8 cellular contexts compared by ENCODE assay signal in the genomic region with DNA sequence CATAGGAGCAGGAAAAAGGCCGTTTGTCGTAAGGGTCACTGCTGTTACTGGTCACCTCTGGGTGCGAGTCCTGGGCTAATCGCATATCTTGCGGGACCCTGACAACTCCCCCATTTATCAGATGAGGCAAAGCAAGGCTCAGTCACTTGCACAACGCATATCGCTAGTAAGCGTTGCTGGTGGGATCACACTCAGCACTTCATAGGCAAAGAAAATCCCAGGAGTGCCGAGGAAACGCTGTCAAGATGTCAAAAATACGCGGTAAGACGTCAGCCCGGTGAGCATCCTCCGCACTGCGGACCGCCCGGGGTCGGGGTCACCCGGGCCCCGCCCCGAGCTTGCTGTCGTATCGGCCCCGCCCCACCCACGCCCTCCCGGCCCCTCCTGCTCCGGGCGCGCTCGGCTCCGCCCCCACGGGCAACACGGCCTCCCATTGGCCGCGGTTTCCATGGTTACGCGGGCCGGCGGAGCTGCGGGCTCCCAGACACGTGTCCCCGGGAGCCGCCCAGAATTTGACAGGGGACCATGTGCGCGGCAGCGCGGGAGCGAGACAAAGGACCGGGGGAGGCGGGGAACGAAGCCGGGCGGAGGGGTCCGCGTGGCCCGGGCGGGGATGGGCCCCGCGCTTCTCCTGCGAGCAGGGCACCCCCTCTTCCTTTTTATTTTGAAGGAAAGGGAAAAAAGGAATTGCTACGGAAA.
DNase-seq lines count a peak whose midpoint lies in the region; ATAC-seq and TF ChIP-seq lines count a peak whose summit lies in the region.

No MANE protein-coding gene starts in this region.

- DNase-seq in 8988T (peak; percentile 66), GM19238 (ENCODE audit: insufficient read length, low spot score) (peak; percentile 80), NCI-H774 (lab: John Stamatoyannopoulos, UW) (peak; percentile 80), epithelial cell of proximal tubule (ENCODE audit: low read depth) (no peak), mucosa of descending colon (peak; percentile 76 to 91 (median 86))
- peak; percentile 90 for DNase-seq in activated T-cell treated with anti-CD3 and anti-CD28 coated beads, Interleukin-2, amount 50 U/mL, for 4 hours
- peak; percentile 87 to 91 for DNase-seq in stimulated activated CD8-positive, alpha-beta memory T cell treated with anti-CD3 and anti-CD28 coated beads, Interleukin-15, amount 100 ng/mL, for 48 hours (ENCODE audit: low read depth in 2 of 2)

- intact Hi-C loops in mucosa of descending colon (cut with DNase I, micrococcal nuclease) = loop anchor here in 1 of 2 donors (10.0 kb wide), 1 partner anchor 123 kb away; no protein-coding TSS in a partner anchor

- no peaks in the 10 kb centered on the region for H3K36me3 ChIP-seq in mucosa of descending colon (ENCODE audit: low read depth)

- TF ChIP-seq CTCF in epithelial cell of proximal tubule (conservative IDR thresholded peaks at IDR 0.05; ENCODE audit: low read depth, low read length) (no peak), mucosa of descending colon (IDR thresholded peaks at IDR 0.05) (no peak)

- H3K4me1 Mint-ChIP-seq in activated T-cell treated with anti-CD3 and anti-CD28 coated beads, Interleukin-2, amount 50 U/mL, for 4 hours (ENCODE audit: low read depth) = peaks cover 23% of the 10 kb centered on the region

- no peaks in the 10 kb centered on the region for H3K9me3 Mint-ChIP-seq in activated T-cell treated with anti-CD3 and anti-CD28 coated beads, Interleukin-2, amount 50 U/mL, for 4 hours

- peaks cover 5% of the 10 kb centered on the region for H3K4me1 ChIP-seq in mucosa of descending colon (ENCODE audit: low read depth)

- H3K4me3 Mint-ChIP-seq in activated T-cell treated with anti-CD3 and anti-CD28 coated beads, Interleukin-2, amount 50 U/mL, for 4 hours = peak overlapping the region; percentile 47

- peak; percentile 95 to 98 for ATAC-seq in activated T-cell treated with anti-CD3 and anti-CD28 coated beads, Interleukin-2, amount 50 U/mL, for 4 hours
- peak; percentile 93 for ATAC-seq in mucosa of descending colon
- no peak for ATAC-seq in HG03565 (IDR thresholded peaks at IDR 0.05; ENCODE audit: unreplicated experiment)

- H3K27me3 Mint-ChIP-seq in activated T-cell treated with anti-CD3 and anti-CD28 coated beads, Interleukin-2, amount 50 U/mL, for 4 hours (ENCODE audit: low read depth) = peaks cover 22% of the 10 kb centered on the region

- H3K9me3 ChIP-seq in mucosa of descending colon = no peaks in the 10 kb centered on the region

- no peaks in the 10 kb centered on the region for H3K36me3 Mint-ChIP-seq in activated T-cell treated with anti-CD3 and anti-CD28 coated beads, Interleukin-2, amount 50 U/mL, for 4 hours (ENCODE audit: insufficient read depth)

- H3K4me3 ChIP-seq in epithelial cell of proximal tubule (ENCODE audit: low read depth, low read length) = peak overlapping the region; percentile 35
- no peak overlapping the region for H3K4me3 ChIP-seq in mucosa of descending colon
